27 cellular contexts compared by ENCODE assay signal in the genomic region with DNA sequence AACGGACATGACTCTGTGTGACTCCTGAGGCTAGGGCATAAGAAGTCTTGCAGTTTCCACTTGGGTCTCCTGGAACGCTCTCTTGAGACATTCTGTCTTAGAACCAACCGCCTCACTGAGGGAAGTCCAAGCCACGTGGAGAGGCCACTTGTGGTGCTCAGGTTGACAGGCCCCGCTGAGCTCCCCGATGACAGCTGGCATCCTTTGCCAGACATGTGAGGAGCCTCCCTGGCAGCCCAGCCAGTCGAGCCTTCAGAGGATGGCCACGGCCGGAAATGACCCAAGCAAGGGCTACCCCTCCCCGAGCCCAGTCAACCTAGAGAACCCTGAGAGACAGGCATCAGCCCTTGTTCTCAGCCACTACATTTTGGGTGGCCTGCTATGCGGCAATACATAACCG.
"Had no signal": no experiment of that assay in that cellular context is flagged by ENCODE, and none has a peak within 500 bp of the region (broad histone marks: within the 10 kb centered on the region; RNA-seq: fewer than 3 reads in every experiment).

No MANE protein-coding gene starts in this region.

- H3K9ac ChIP-seq: KMS-11 had no signal

- DNase-seq: activated B cell treated with CpG ODN at 0.5 μM for 24 hours; activated CD4-positive, alpha-beta T cell treated with anti-CD3 and anti-CD28 coated beads for 1 hour; activated CD4-positive, alpha-beta T cell treated with anti-CD3 and anti-CD28 coated beads, Interleukin-2, amount 10 ng/mL, durations not matched to agents 24 days and 14 days; activated CD4-positive, alpha-beta T cell treated with anti-CD3 and anti-CD28 coated beads, Interleukin-2, amount 50 U/mL, for 48 hours; activated CD8-positive, alpha-beta memory T cell treated with anti-CD3 and anti-CD28 coated beads, Interleukin-2, amount 10 ng/mL, durations not matched to agents 7 days and 5 days; activated effector memory CD4-positive, alpha-beta T cell treated with Interleukin-2 at 50 U/mL for 16 hours; activated naive CD4-positive, alpha-beta T cell; activated T-cell treated with anti-CD3 and anti-CD28 coated beads, Interleukin-2, amount 50 U/mL, for 24 hours; amniotic stem cell; body of pancreas; central memory CD4-positive, alpha-beta T cell; NCI-H1092; NCI-H1436; NCI-H1694 treated with DMSO at 0.1 percent for 48 hours; NCI-H2171 treated with DMSO at 0.1 percent for 48 hours; NCI-H226; NCI-H82; PC-3; SHP77; T-cell; T-helper 2 cell; T1000 had no signal

- H3K36me3 Mint-ChIP-seq: activated CD8-positive, alpha-beta memory T cell treated with anti-CD3 and anti-CD28 coated beads, Interleukin-2, amount 10 ng/mL, durations not matched to agents 7 days and 5 days; activated naive CD4-positive, alpha-beta T cell treated with anti-CD3 and anti-CD28 coated beads, Interleukin-2, amount 50 U/mL, for 24 hours; T-cell had no signal

- H3K4me3 ChIP-seq: ascending aorta, body of pancreas, SJSA1 had no signal

- H3K4me3 Mint-ChIP-seq: activated B cell treated with CpG ODN at 0.5 μM for 24 hours; activated CD4-positive, alpha-beta T cell treated with anti-CD3 and anti-CD28 coated beads, Interleukin-2, amount 10 ng/mL, durations not matched to agents 24 days and 14 days; activated CD8-positive, alpha-beta memory T cell treated with anti-CD3 and anti-CD28 coated beads, Interleukin-2, amount 10 ng/mL, durations not matched to agents 7 days and 5 days; activated naive CD4-positive, alpha-beta T cell treated with anti-CD3 and anti-CD28 coated beads, Interleukin-2, amount 50 U/mL, for 24 hours; activated T-cell treated with anti-CD3 and anti-CD28 coated beads, Interleukin-2, amount 50 U/mL, for 24 hours; activated T-helper 1 cell treated with anti-CD3 and anti-CD28 coated beads, Interleukin-12 subunit alpha, Interleukin-12 subunit beta, Interleukin-2, Interleukin-4 antibody, amounts not matched to agents 30 ng/mL and 10 ng/mL and 1 ng/mL, durations not matched to agents 14 hours and 24 hours and 36 hours; T-cell had no signal

- H3K27me3 ChIP-seq: ascending aorta, body of pancreas, SJSA1 had no signal

- H3K36me3 ChIP-seq: ascending aorta, SJSA1 had no signal

- H3K27ac Mint-ChIP-seq: activated B cell treated with CpG ODN at 0.5 μM for 24 hours; activated CD4-positive, alpha-beta T cell treated with anti-CD3 and anti-CD28 coated beads, Interleukin-2, amount 10 ng/mL, durations not matched to agents 24 days and 14 days; activated CD8-positive, alpha-beta memory T cell treated with anti-CD3 and anti-CD28 coated beads, Interleukin-2, amount 10 ng/mL, durations not matched to agents 7 days and 5 days; activated naive CD4-positive, alpha-beta T cell treated with anti-CD3 and anti-CD28 coated beads, Interleukin-2, amount 50 U/mL, for 24 hours; activated T-cell treated with anti-CD3 and anti-CD28 coated beads, Interleukin-2, amount 50 U/mL, for 24 hours; activated T-helper 1 cell treated with anti-CD3 and anti-CD28 coated beads, Interleukin-12 subunit alpha, Interleukin-12 subunit beta, Interleukin-2, Interleukin-4 antibody, amounts not matched to agents 30 ng/mL and 10 ng/mL and 1 ng/mL, durations not matched to agents 14 hours and 24 hours and 36 hours; T-cell had no signal

- H3K9me3 Mint-ChIP-seq: activated B cell treated with CpG ODN at 0.5 μM for 24 hours; activated CD4-positive, alpha-beta T cell treated with anti-CD3 and anti-CD28 coated beads, Interleukin-2, amount 10 ng/mL, durations not matched to agents 24 days and 14 days; activated naive CD4-positive, alpha-beta T cell treated with anti-CD3 and anti-CD28 coated beads, Interleukin-2, amount 50 U/mL, for 24 hours; activated T-cell treated with anti-CD3 and anti-CD28 coated beads, Interleukin-2, amount 50 U/mL, for 24 hours; activated T-helper 1 cell treated with anti-CD3 and anti-CD28 coated beads, Interleukin-12 subunit alpha, Interleukin-12 subunit beta, Interleukin-2, Interleukin-4 antibody, amounts not matched to agents 30 ng/mL and 10 ng/mL and 1 ng/mL, durations not matched to agents 14 hours and 24 hours and 36 hours; T-cell had no signal

- H3K9me3 ChIP-seq: ascending aorta, body of pancreas, SJSA1 had no signal

- H3K27me3 Mint-ChIP-seq: activated naive CD4-positive, alpha-beta T cell treated with anti-CD3 and anti-CD28 coated beads, Interleukin-2, amount 50 U/mL, for 24 hours; activated T-cell treated with anti-CD3 and anti-CD28 coated beads, Interleukin-2, amount 50 U/mL, for 24 hours had no signal

- H3K4me1 Mint-ChIP-seq: activated B cell treated with CpG ODN at 0.5 μM for 24 hours; activated CD4-positive, alpha-beta T cell treated with anti-CD3 and anti-CD28 coated beads, Interleukin-2, amount 10 ng/mL, durations not matched to agents 24 days and 14 days; activated CD8-positive, alpha-beta memory T cell treated with anti-CD3 and anti-CD28 coated beads, Interleukin-2, amount 10 ng/mL, durations not matched to agents 7 days and 5 days; activated naive CD4-positive, alpha-beta T cell treated with anti-CD3 and anti-CD28 coated beads, Interleukin-2, amount 50 U/mL, for 24 hours; T-cell had no signal

- H3K27ac ChIP-seq: ascending aorta, body of pancreas, KMS-11, SJSA1 had no signal

- H3K4me1 ChIP-seq: ascending aorta, body of pancreas had no signal
